In the genomic region with DNA sequence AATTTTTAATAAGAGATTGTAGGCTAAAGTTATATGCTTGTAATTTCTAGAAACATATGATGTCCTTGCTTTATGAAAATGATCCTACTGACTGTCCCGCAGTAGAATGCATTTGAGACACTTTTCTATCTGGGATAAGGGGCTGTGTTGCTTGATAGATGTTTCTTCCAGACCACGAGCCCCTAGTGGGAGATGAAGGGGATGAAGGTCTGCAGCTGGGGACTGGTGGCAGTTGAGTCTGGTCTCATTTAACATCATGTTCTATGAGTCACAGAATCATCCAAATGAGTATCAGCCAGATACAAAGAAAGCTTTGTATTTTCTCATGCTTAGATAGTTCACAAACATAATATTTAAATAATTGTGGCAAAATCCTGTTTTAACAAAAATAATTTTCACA, we compare ENCODE assay signal across 26 cellular contexts.
A peak's percentile ranks its signal among the peaks of the same experiment; 100 is the strongest.
DNase-seq lines count a peak whose midpoint lies in the region; ATAC-seq and TF ChIP-seq lines count a peak whose summit lies in the region.
"Had no signal": no experiment of that assay in that cellular context is flagged by ENCODE, and none has a peak within 500 bp of the region (broad histone marks: within the 10 kb centered on the region; RNA-seq: fewer than 3 reads in every experiment).

No MANE protein-coding gene starts in this region.

- H3K36me3 Mint-ChIP-seq in type B pancreatic cell = no peaks in the 10 kb centered on the region

- H3K4me1 Mint-ChIP-seq in type B pancreatic cell (ENCODE audit: unreplicated experiment) = peaks cover 11% of the 10 kb centered on the region

- no peaks in the 10 kb centered on the region; the same call in 1 of the 2 replicates for H3K9me2 ChIP-seq in SK-N-SH

- H3K27me3 Mint-ChIP-seq in type B pancreatic cell = peaks cover 5% of the 10 kb centered on the region
- H3K27me3 Mint-ChIP-seq: stimulated activated naive CD8-positive, alpha-beta T cell treated with anti-CD3 and anti-CD28 coated beads, Interleukin-15, Interleukin-2, amounts not matched to agents 100 ng/mL and 50 ng/mL, for 24 hours had no signal

- POLR2A ChIA-PET in SK-N-SH (lab: Yijun Ruan, JAX) = no interaction called here

- H4K20me1 ChIP-seq in SK-N-SH (ENCODE audit: insufficient read depth) = no peaks in the 10 kb centered on the region
- H4K20me1 ChIP-seq in osteoblast (ENCODE audit: insufficient read depth, low read length) = no peaks in the 10 kb centered on the region

- TF ChIP-seq RAD21 in SK-N-SH (IDR thresholded peaks at IDR 0.05; ENCODE audit: low read length) = no peak

- H3K27ac ChIP-seq in SK-N-SH (ENCODE audit: low read depth in 2 of 2, low read length in 1 of 2) = 0 out of 4 replicates have a peak overlapping the region, but pooled peaks of 1 of the 2 experiments have one; percentile 14
- no peak overlapping the region for H3K27ac ChIP-seq in osteoblast (ENCODE audit: low read depth, low read length)
- H3K27ac ChIP-seq: esophagus muscularis mucosa, SK-N-MC, tibial nerve had no signal

- H3K79me2 ChIP-seq in SK-N-SH (ENCODE audit: insufficient read depth) (no peaks in the 10 kb centered on the region), osteoblast (ENCODE audit: insufficient read depth, low read length) (no peaks in the 10 kb centered on the region)

- no peak for TF ChIP-seq EP300 in SK-N-SH (IDR thresholded peaks at IDR 0.05; ENCODE audit: borderline replicate concordance in 1 of 2, low read depth in 1 of 2, low read length in 1 of 2)

- H3K9me3 ChIP-seq in SK-N-SH (no peaks in the 10 kb centered on the region), osteoblast (ENCODE audit: low read depth, low read length) (no peaks in the 10 kb centered on the region)
- H3K9me3 ChIP-seq: esophagus muscularis mucosa, tibial nerve had no signal

- peak; percentile 33 for TF ChIP-seq CTCF in SK-N-SH (IDR thresholded peaks at IDR 0.05)
- TF ChIP-seq CTCF in type B pancreatic cell (conservative IDR thresholded peaks at IDR 0.05) = peak; percentile 49
- no peak for TF ChIP-seq CTCF in osteoblast (IDR thresholded peaks at IDR 0.05; ENCODE audit: extremely low read depth, low read depth, low read length)

- peaks cover 39% of the 10 kb centered on the region for H3F3A ChIP-seq in SK-N-SH (replicated peaks; ENCODE audit: insufficient read depth)

- CTCF ChIA-PET in SK-N-SH (lab: Yijun Ruan, JAX) = interaction anchor here (1.6 kb wide), 1 partner anchor 19 kb away, joined by 7 read pairs; no protein-coding TSS in a partner anchor

- DNase-seq in SK-N-SH = no peak
- peak; percentile 43 to 65 for DNase-seq in NCI-H526 (lab: John Stamatoyannopoulos, UW)
- DNase-seq in foreskin melanocyte = peak; percentile 49
- DNase-seq in type B pancreatic cell (ENCODE audit: extremely low spot score, unreplicated experiment) = no peak
- DNase-seq in osteoblast (ENCODE audit: insufficient read length, low spot score, missing footprints) = no peak
- DNase-seq in GF-D8 (lab: John Stamatoyannopoulos, UW) = no peak
- DNase-seq: 8988T; activated CD4-positive, alpha-beta T cell treated with anti-CD3 and anti-CD28 coated beads, Interleukin-2, amount 50 U/mL, for 4 hours; activated naive CD4-positive, alpha-beta T cell treated with anti-CD3 and anti-CD28 coated beads for 36 hours; activated T-cell treated with anti-CD3 and anti-CD28 coated beads for 4 hours; amygdala; Calu3; central memory CD4-positive, alpha-beta T cell; EL; left colon; NCI-H2029; NCI-H345; stimulated activated CD4-positive, alpha-beta T cell treated with anti-CD3 and anti-CD28 coated beads, Interleukin-2, amount 100 ng/mL, for 48 hours had no signal

- no peak overlapping the region for H3K4me3 Mint-ChIP-seq in type B pancreatic cell
- H3K4me3 Mint-ChIP-seq: activated naive CD4-positive, alpha-beta T cell treated with anti-CD3 and anti-CD28 coated beads for 36 hours; stimulated activated naive CD8-positive, alpha-beta T cell treated with anti-CD3 and anti-CD28 coated beads, Interleukin-15, Interleukin-2, amounts not matched to agents 100 ng/mL and 50 ng/mL, for 24 hours; T-helper 2 cell treated with Interferon-gamma antibody and Interleukin-4, amounts not matched to agents 5 μg/mL and 100 μg/mL, for 36 hours had no signal

- peaks cover 5 to 14% of the 10 kb centered on the region in 2 experiments for H3K4me1 ChIP-seq in SK-N-SH (ENCODE audit: control insufficient read depth in 1 of 2, insufficient read depth in 2 of 2, low read depth in 1 of 2, low read length in 1 of 2)
- peaks cover 15% of the 10 kb centered on the region for H3K4me1 ChIP-seq in osteoblast (ENCODE audit: insufficient read depth, low read length)

- H3K36me3 ChIP-seq in SK-N-SH (replicated peaks in 1 of 2; ENCODE audit: control insufficient read depth in 1 of 2, insufficient read depth in 2 of 2, low read length in 1 of 2) (peaks cover 17 to 25% of the 10 kb centered on the region in 2 experiments), osteoblast (ENCODE audit: insufficient read depth, low read length) (peaks cover 40% of the 10 kb centered on the region)

- no peaks in the 10 kb centered on the region for H3K9me3 Mint-ChIP-seq in type B pancreatic cell
- H3K9me3 Mint-ChIP-seq: activated naive CD4-positive, alpha-beta T cell treated with anti-CD3 and anti-CD28 coated beads for 36 hours; stimulated activated naive CD8-positive, alpha-beta T cell treated with anti-CD3 and anti-CD28 coated beads, Interleukin-15, Interleukin-2, amounts not matched to agents 100 ng/mL and 50 ng/mL, for 24 hours; T-helper 2 cell treated with Interferon-gamma antibody and Interleukin-4, amounts not matched to agents 5 μg/mL and 100 μg/mL, for 36 hours had no signal

- no peak overlapping the region for H3K9ac ChIP-seq in SK-N-SH

- H3K4me3 ChIP-seq in SK-N-SH (ENCODE audit: low read depth in 2 of 2, low read length in 1 of 2) (no peak overlapping the region), osteoblast (ENCODE audit: insufficient read depth, low read length) (no peak overlapping the region)
- H3K4me3 ChIP-seq: esophagus muscularis mucosa, SK-N-MC, smooth muscle cell, tibial nerve had no signal

- no peak for ATAC-seq in SK-N-SH treated with all-trans-retinoic acid at 6 μM for 48 hours
- no peak for ATAC-seq in HG03571 (IDR thresholded peaks at IDR 0.05; ENCODE audit: unreplicated experiment)
- ATAC-seq: left colon had no signal

- 48% methylated on average over 2 of the region's 2 CpGs for WGBS in SK-N-SH (ENCODE audit: low lambda C conversion rate)

- H3K4me2 ChIP-seq in SK-N-SH (no peak overlapping the region), osteoblast (ENCODE audit: insufficient read depth, low read length) (no peak overlapping the region)
- H3K4me2 ChIP-seq: smooth muscle cell had no signal

- H3K27ac Mint-ChIP-seq in type B pancreatic cell = no peak overlapping the region
- H3K27ac Mint-ChIP-seq: activated naive CD4-positive, alpha-beta T cell treated with anti-CD3 and anti-CD28 coated beads for 36 hours; stimulated activated naive CD8-positive, alpha-beta T cell treated with anti-CD3 and anti-CD28 coated beads, Interleukin-15, Interleukin-2, amounts not matched to agents 100 ng/mL and 50 ng/mL, for 24 hours; T-helper 2 cell treated with Interferon-gamma antibody and Interleukin-4, amounts not matched to agents 5 μg/mL and 100 μg/mL, for 36 hours had no signal

- H3K27me3 ChIP-seq in SK-N-SH (ENCODE audit: insufficient read depth) (no peaks in the 10 kb centered on the region), osteoblast (ENCODE audit: insufficient read depth, low read length) (no peaks in the 10 kb centered on the region)
- H3K27me3 ChIP-seq: esophagus muscularis mucosa, tibial nerve had no signal

- H2AFZ ChIP-seq in SK-N-SH (ENCODE audit: low read depth) (no peak overlapping the region), osteoblast (ENCODE audit: low read length) (no peak overlapping the region)

TF ChIP-seq in SK-N-SH, 30 proteins besides CTCF, POLR2A, EP300 and RAD21 (continues in another document):
- TF ChIP-seq FOXM1 (IDR thresholded peaks at IDR 0.05; ENCODE audit: low read depth) (no peak), TEAD4 (IDR thresholded peaks at IDR 0.05; ENCODE audit: borderline replicate concordance, insufficient read depth) (no peak), FOSL2 (IDR thresholded peaks at IDR 0.05; ENCODE audit: borderline replicate concordance, low read depth) (peak; percentile 27; the same call in 1 of the 2 replicates), CHD2 (IDR thresholded peaks at IDR 0.05; ENCODE audit: low read length, partially characterized antibody) (no peak), TCF12 (IDR thresholded peaks at IDR 0.05) (peak; percentile 69)

TF ChIP-seq in SK-N-SH treated with all-trans-retinoic acid at 6 μM for 48 hours, 23 proteins besides CTCF, POLR2A, EP300 and RAD21:
- TF ChIP-seq ZNF565 (CRISPR knock-in tag; conservative IDR thresholded peaks at IDR 0.05; ENCODE audit: low read depth) (no peak), TOX (CRISPR knock-in tag; IDR thresholded peaks at IDR 0.05; ENCODE audit: borderline replicate concordance) (no peak), CSDC2 (CRISPR knock-in tag; IDR thresholded peaks at IDR 0.05) (no peak), OSR1 (CRISPR knock-in tag; IDR thresholded peaks at IDR 0.05) (no peak), RARB (CRISPR knock-in tag; IDR thresholded peaks at IDR 0.05) (no peak), ESRRG (CRISPR knock-in tag; IDR thresholded peaks at IDR 0.05) (no peak), ISL1 (CRISPR knock-in tag; IDR thresholded peaks at IDR 0.05) (no peak), ZFP30 (CRISPR knock-in tag; IDR thresholded peaks at IDR 0.05) (no peak), ZNF70 (CRISPR knock-in tag; IDR thresholded peaks at IDR 0.05) (no peak), TCF4 (CRISPR knock-in tag; IDR thresholded peaks at IDR 0.05; ENCODE audit: borderline replicate concordance) (no peak), PPARA (CRISPR knock-in tag; IDR thresholded peaks at IDR 0.05; ENCODE audit: borderline replicate concordance) (no peak), ZNF8 (CRISPR knock-in tag; IDR thresholded peaks at IDR 0.05) (no peak), BACH2 (CRISPR knock-in tag; IDR thresholded peaks at IDR 0.05; ENCODE audit: borderline replicate concordance) (no peak), SNAI2 (CRISPR knock-in tag; IDR thresholded peaks at IDR 0.05) (no peak)

Comparison
In these comparisons a context has a peak if more than half of its experiments do, and no peak if none do; other contexts are left out.
1. DNase-seq: peak in NCI-H526 (2 of 2) and foreskin melanocyte (single experiment); none in SK-N-SH (single experiment), type B pancreatic cell (single experiment), osteoblast (single experiment) and GF-D8 (single experiment).